ENCODE assay signal across 8 cellular contexts in the genomic region with DNA sequence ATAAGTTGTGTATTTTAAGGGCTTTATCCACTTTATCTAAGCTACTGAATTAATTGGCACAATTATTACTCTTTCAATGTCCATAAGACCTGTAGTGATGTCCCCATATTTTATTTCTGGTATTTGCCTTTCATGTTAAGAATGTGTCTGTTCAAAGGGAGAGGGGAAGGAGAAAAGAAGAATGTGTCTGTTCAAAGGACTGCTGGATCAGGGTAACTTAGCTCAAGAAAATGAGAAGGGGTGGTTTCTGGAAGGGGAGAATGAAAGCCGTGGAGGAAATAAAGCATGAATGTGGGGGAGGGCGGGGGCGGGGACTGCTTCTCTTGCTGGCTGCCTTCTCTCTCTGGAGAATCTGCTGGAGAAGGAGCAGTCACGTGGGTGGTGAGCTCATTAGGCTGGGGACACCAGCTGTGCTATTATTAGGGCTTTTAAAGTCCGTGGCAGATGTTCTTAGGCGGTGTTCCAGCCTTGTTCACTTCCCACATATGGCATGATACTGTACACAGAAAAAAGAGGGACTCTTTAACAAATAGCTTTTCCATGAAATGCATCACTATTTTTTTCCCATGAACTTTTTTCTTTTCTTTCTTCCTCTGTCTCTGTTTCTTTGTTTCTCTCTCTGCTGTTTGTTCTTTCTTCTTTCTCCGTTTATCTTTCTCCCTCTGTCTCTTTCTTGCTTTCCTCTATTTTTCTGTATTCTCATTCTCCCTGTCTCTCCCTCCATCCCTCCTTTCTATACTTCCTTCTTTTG.
DNase-seq lines count a peak whose midpoint lies in the region; ATAC-seq and TF ChIP-seq lines count a peak whose summit lies in the region.

No MANE protein-coding gene starts in this region.

- intact Hi-C loops in OCI-LY7 (cut with micrococcal nuclease; ENCODE audit: unreplicated experiment): no loop called here

- no peaks in the 10 kb centered on the region for H3K9me2 ChIP-seq in OCI-LY7 (ENCODE audit: insufficient read depth, low read length)

- BruUV-seq in OCI-LY7 (replicated peaks; lab: Mats Ljungman, UMichigan): no TSS peak

- peak overlapping the region; percentile 78 to 97 (median 91) for H3K4me2 ChIP-seq in BLaER1 treated with 17β-estradiol and CSF1 and Interleukin-3, amounts not matched to agents 10 nM and 100 nM
- H3K4me2 ChIP-seq in OCI-LY7 (ENCODE audit: low read length): peak overlapping the region; percentile 75
- peak overlapping the region; percentile 70 for H3K4me2 ChIP-seq in skeletal muscle satellite cell (ENCODE audit: low read length)

- peak overlapping the region; percentile 64 to 84 (median 75) for H3K9ac ChIP-seq in BLaER1 treated with 17β-estradiol and CSF1 and Interleukin-3, amounts not matched to agents 10 nM and 100 nM
- peak overlapping the region; percentile 81 for H3K9ac ChIP-seq in skeletal muscle satellite cell (ENCODE audit: low read depth, low read length)

- no peak overlapping the region for H3K4me3 Mint-ChIP-seq in central memory CD8-positive, alpha-beta T cell

- POLR2A ChIA-PET in OCI-LY7 (lab: Charles Lee): interaction anchor here (0.6 to 4.8 kb wide), 9 partner anchors 10 to 184 kb away, joined by 3 to 30 read pairs (median 5); no protein-coding TSS in a partner anchor

- H3K4me1 Mint-ChIP-seq in central memory CD8-positive, alpha-beta T cell: peaks cover 50% of the 10 kb centered on the region

- H3K27me3 ChIP-seq in BLaER1 treated with 17β-estradiol and CSF1 and Interleukin-3, amounts not matched to agents 10 nM and 100 nM: no peaks in the 10 kb centered on the region
- no peaks in the 10 kb centered on the region for H3K27me3 ChIP-seq in skeletal muscle satellite cell (ENCODE audit: control insufficient read depth, insufficient read depth, low read length)

- H3K4me1 ChIP-seq in BLaER1 treated with 17β-estradiol and CSF1 and Interleukin-3, amounts not matched to agents 10 nM and 100 nM: peaks cover 70 to 88% (median 82%) of the 10 kb centered on the region in 10 experiments
- H3K4me1 ChIP-seq in OCI-LY7 (ENCODE audit: insufficient read depth, low read length, poor library complexity, severe bottlenecking) (peaks cover 59% of the 10 kb centered on the region), skeletal muscle satellite cell (ENCODE audit: control insufficient read depth, insufficient read depth, low read length) (peaks cover 45% of the 10 kb centered on the region)

- H4K20me1 ChIP-seq in BLaER1 treated with 17β-estradiol and CSF1 and Interleukin-3, amounts not matched to agents 10 nM and 100 nM: peaks cover 19 to 87% (median 33%) of the 10 kb centered on the region in 11 experiments; a peak in 16 of 22 replicates
- peaks cover 36% of the 10 kb centered on the region for H4K20me1 ChIP-seq in OCI-LY7 (ENCODE audit: insufficient read depth, low read length)

- H3K36me3 Mint-ChIP-seq in central memory CD8-positive, alpha-beta T cell (ENCODE audit: insufficient read depth): peaks cover 4% of the 10 kb centered on the region

- CTCF ChIA-PET in OCI-LY7 (lab: Charles Lee; ENCODE audit: unreplicated experiment): interaction anchor here (0.7 kb wide), 1 partner anchor 13 kb away, joined by 3 read pairs; no protein-coding TSS in a partner anchor

- TF ChIP-seq CTCF in OCI-LY7 (conservative IDR thresholded peaks at IDR 0.05; ENCODE audit: low read length): no peak

- no peaks in the 10 kb centered on the region for H3K27me3 Mint-ChIP-seq in central memory CD8-positive, alpha-beta T cell

- ATAC-seq in GM19351 (IDR thresholded peaks at IDR 0.05; ENCODE audit: unreplicated experiment): peak; percentile 66
- ATAC-seq in central memory CD8-positive, alpha-beta T cell (replicated peaks; ENCODE audit: extremely low read depth, poor library complexity, severe bottlenecking): no peak

- peaks cover 100% of the 10 kb centered on the region for H3K79me2 ChIP-seq in OCI-LY7 (ENCODE audit: insufficient read depth, low read depth, low read length)

- peaks cover 0 to 12% (median 0%) of the 10 kb centered on the region in 11 experiments; a peak in 5 of 22 replicates for H3K36me3 ChIP-seq in BLaER1 treated with 17β-estradiol and CSF1 and Interleukin-3, amounts not matched to agents 10 nM and 100 nM
- H3K36me3 ChIP-seq in OCI-LY7 (ENCODE audit: insufficient read depth, low read length) (peaks cover 31% of the 10 kb centered on the region), skeletal muscle satellite cell (ENCODE audit: insufficient read depth, low read length) (no peaks in the 10 kb centered on the region)

- peaks cover 0 to 9% (median 0%) of the 10 kb centered on the region in 11 experiments; a peak in 3 of 22 replicates for H3K9me3 ChIP-seq in BLaER1 treated with 17β-estradiol and CSF1 and Interleukin-3, amounts not matched to agents 10 nM and 100 nM (replicated peaks in 1 of 11)
- H3K9me3 ChIP-seq in OCI-LY7 (ENCODE audit: low read length): no peaks in the 10 kb centered on the region
- H3K9me3 ChIP-seq in skeletal muscle satellite cell (replicated peaks; ENCODE audit: low read length): no peaks in the 10 kb centered on the region

- peak overlapping the region; percentile 74 to 93 (median 82) for H3K27ac ChIP-seq in BLaER1 treated with 17β-estradiol and CSF1 and Interleukin-3, amounts not matched to agents 10 nM and 100 nM
- H3K27ac ChIP-seq in OCI-LY7 (ENCODE audit: low read depth, low read length, poor library complexity, severe bottlenecking): peak overlapping the region; percentile 40

- peak overlapping the region; percentile 0 for H3K27ac Mint-ChIP-seq in central memory CD8-positive, alpha-beta T cell (ENCODE audit: low read depth)

- peak overlapping the region; percentile 35 to 59 (median 48); a peak in 18 of 20 replicates for H3K4me3 ChIP-seq in BLaER1 treated with 17β-estradiol and CSF1 and Interleukin-3, amounts not matched to agents 10 nM and 100 nM
- H3K4me3 ChIP-seq in OCI-LY7 (ENCODE audit: low read depth, low read length, poor library complexity, severe bottlenecking) (peak overlapping the region; percentile 47), skeletal muscle satellite cell (ENCODE audit: low read length) (peak overlapping the region; percentile 34)

- H3K9me3 Mint-ChIP-seq in central memory CD8-positive, alpha-beta T cell: no peaks in the 10 kb centered on the region

- H2AFZ ChIP-seq in OCI-LY7 (ENCODE audit: low read length): no peak overlapping the region

- DNase-seq in HuH-7.5 (ENCODE audit: low spot score): peak; percentile 60
- DNase-seq in OCI-LY7 (ENCODE audit: low spot score): peak; percentile 55
- DNase-seq in central memory CD8-positive, alpha-beta T cell (ENCODE audit: low spot score in 2 of 2): no peak
- DNase-seq in iris pigment epithelial cell (ENCODE audit: low read depth): peak; percentile 96
- no peak for DNase-seq in HPDE6-E6E7 (ENCODE audit: extremely low spot score)

Comparison
In these comparisons a context has a peak if more than half of its experiments do, and no peak if none do; other contexts are left out.
1. DNase-seq: peak in HuH-7.5 (single experiment), OCI-LY7 (single experiment) and iris pigment epithelial cell (single experiment); none in central memory CD8-positive, alpha-beta T cell (0 of 2) and HPDE6-E6E7 (single experiment).
2. Peak in every context shown above with its lines, with median percentiles within 50 percentile points of each other: H3K4me2 ChIP-seq and H3K4me3 ChIP-seq.